In the genomic region with DNA sequence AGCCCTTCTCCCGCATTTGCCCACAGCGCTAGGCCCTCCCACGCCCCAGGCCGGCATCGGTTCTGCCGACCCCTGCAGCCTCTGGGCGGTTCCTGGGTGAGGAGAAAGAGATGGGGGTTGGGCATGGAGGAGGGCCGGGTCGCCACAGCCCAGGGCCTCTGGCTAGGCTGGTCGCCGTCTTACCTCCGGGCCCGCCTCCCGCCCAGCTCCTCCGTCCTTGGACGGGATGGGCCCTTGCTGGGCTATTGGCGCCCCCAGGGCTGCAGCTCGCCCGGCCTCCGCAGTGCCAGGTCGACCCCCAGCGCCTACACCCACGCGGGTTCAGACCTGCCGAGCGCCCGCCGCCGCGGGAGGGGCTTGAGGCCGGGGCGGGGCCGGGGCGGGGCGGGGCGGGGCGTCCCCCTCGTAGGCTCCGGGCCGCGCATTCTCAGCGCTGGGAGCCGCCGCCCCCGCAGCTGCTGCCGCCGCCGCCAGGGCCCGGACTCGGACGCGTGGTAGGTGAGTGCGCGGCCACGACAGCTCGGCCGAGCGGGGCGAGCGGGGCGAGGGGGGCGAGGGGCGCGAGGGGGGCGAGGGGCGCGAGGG, we compare ENCODE assay signal across 8 cellular contexts. TPM values are rescaled to one million over a fixed set of nuclear protein-coding genes. Genes with fewer than 3 reads are reported as not detected.
DNase-seq lines count a peak whose midpoint lies in the region; ATAC-seq and TF ChIP-seq lines count a peak whose summit lies in the region.

A gene (plus strand): TSS at position 424 of the 585 bp plus-strand sequence. CDS start 3,118 bp downstream, outside the sequence.

- H3K14ac ChIP-seq in H9 (ENCODE audit: insufficient read depth, low read length) = 0 out of 2 replicates have a peak within 1 kb of the TSS, but pooled peaks have one; percentile 24

- H3K23ac ChIP-seq in H9 (ENCODE audit: insufficient read length, low read depth, low read length) = no peak within 1 kb of the TSS

- H2BK5ac ChIP-seq in H9 (ENCODE audit: insufficient read length, low read length) = no peak within 1 kb of the TSS

- H3K23me2 ChIP-seq in H9 (ENCODE audit: insufficient read length, low read depth, low read length, poor library complexity, severe bottlenecking) = peaks cover 27% of the 10 kb centered on the region

- H3K4me1 ChIP-seq in H9 (ENCODE audit: insufficient read depth, low read length) = no peaks in the 10 kb centered on the region; the same call in 1 of the 2 replicates

- no peaks in the 10 kb centered on the region for H3K9me3 ChIP-seq in H9 (ENCODE audit: control insufficient read depth, low read depth, low read length)

- no peak within 1 kb of the TSS for H4K91ac ChIP-seq in H9 (ENCODE audit: insufficient read length, low read depth, low read length)

- H3K27ac ChIP-seq in H9 (ENCODE audit: insufficient read length, low read depth, low read length) = no peak within 1 kb of the TSS

- no peak within 1 kb of the TSS for H2BK20ac ChIP-seq in H9 (ENCODE audit: low read depth, low read length, poor library complexity, severe bottlenecking)

- H3K27me3 ChIP-seq in H9 (ENCODE audit: insufficient read depth, low read length) = peaks cover 9% of the 10 kb centered on the region; the same call in 1 of the 2 replicates

- H3K4me1 Mint-ChIP-seq in H9 (peaks cover 34 to 45% of the 10 kb centered on the region in 2 experiments), osteocyte (ENCODE audit: unreplicated experiment) (peaks cover 61% of the 10 kb centered on the region)

- H2AK5ac ChIP-seq in H9 (ENCODE audit: insufficient read length, low read length) = no peak within 1 kb of the TSS

- no peak within 1 kb of the TSS for H4K8ac ChIP-seq in H9 (replicated peaks; ENCODE audit: insufficient read length, low read depth, low read length)

- H3K4ac ChIP-seq in H9 (ENCODE audit: low read depth, low read length) = no peak within 1 kb of the TSS

- H2BK120ac ChIP-seq in H9 (ENCODE audit: low read depth, low read length, poor library complexity, severe bottlenecking) = no peak within 1 kb of the TSS

- H3K27me3 Mint-ChIP-seq in H9 (ENCODE audit: low read depth) (peaks cover 33% of the 10 kb centered on the region), osteocyte (ENCODE audit: unreplicated experiment) (no peaks in the 10 kb centered on the region)

- H4K20me1 ChIP-seq in H9 (ENCODE audit: control insufficient read depth, insufficient read depth, insufficient read length) = no peaks in the 10 kb centered on the region

- H3K79me2 ChIP-seq in H9 (ENCODE audit: insufficient read depth, low read length) = no peaks in the 10 kb centered on the region

- H2AFZ ChIP-seq in H9 (ENCODE audit: low read length) = no peak within 1 kb of the TSS

- H4K5ac ChIP-seq in H9 (ENCODE audit: insufficient read length, low read depth, low read length) = no peak within 1 kb of the TSS

- DNase-seq in Daoy (ENCODE audit: low read depth) = peak; percentile 79
- peak; percentile 79 for DNase-seq in H9
- peak; percentile 21 for DNase-seq in NCI-H82 treated with DMSO at 0.1 percent for 48 hours (lab: John Stamatoyannopoulos, UW; ENCODE audit: unreplicated experiment)
- peak in 1 of 2 donors; percentile 69 for DNase-seq in activated naive CD4-positive, alpha-beta T cell treated with anti-CD3 and anti-CD28 coated beads, Interleukin-2, amount 50 U/mL, for 72 hours (ENCODE audit: low spot score in 2 of 2)
- DNase-seq in Right ventricle myocardium inferior (ENCODE audit: missing footprints) = no peak
- DNase-seq in osteocyte (ENCODE audit: extremely low spot score, unreplicated experiment) = no peak
- DNase-seq in NCI-H1436 (lab: John Stamatoyannopoulos, UW) = no peak

- no peaks in the 10 kb centered on the region for H3K79me1 ChIP-seq in H9 (ENCODE audit: insufficient read depth, low read depth, low read length, poor library complexity, severe bottlenecking)

- WGBS in H9 (ENCODE audit: extremely low coverage, insufficient read length, low lambda C conversion rate) = no CpG with 5 or more reads among the region's 67 CpGs

- H2BK12ac ChIP-seq in H9 (ENCODE audit: insufficient read length, low read depth, low read length) = no peak within 1 kb of the TSS

- H3K56ac ChIP-seq in H9 (ENCODE audit: insufficient read length, low read depth, low read length) = no peak within 1 kb of the TSS

- H3K4me2 ChIP-seq in H9 (ENCODE audit: insufficient read depth, insufficient read length, low read length) = peak within 1 kb of the TSS; percentile 57

- intact Hi-C loops in Right ventricle myocardium inferior (cut with DNase I) = no loop called here

- H3K9me3 Mint-ChIP-seq in H9 (no peaks in the 10 kb centered on the region), osteocyte (ENCODE audit: unreplicated experiment) (no peaks in the 10 kb centered on the region)
- H3K9me3 Mint-ChIP-seq in activated naive CD4-positive, alpha-beta T cell treated with anti-CD3 and anti-CD28 coated beads, Interleukin-2, amount 50 U/mL, for 72 hours = no peaks in the 10 kb centered on the region

- H2BK15ac ChIP-seq in H9 (ENCODE audit: low read depth, low read length) = no peak within 1 kb of the TSS

- H3K27ac Mint-ChIP-seq in H9 (no peak within 1 kb of the TSS), osteocyte (ENCODE audit: unreplicated experiment) (peak within 1 kb of the TSS; percentile 90)
- peak within 1 kb of the TSS in 1 of 2 donors; percentile 37 for H3K27ac Mint-ChIP-seq in activated naive CD4-positive, alpha-beta T cell treated with anti-CD3 and anti-CD28 coated beads, Interleukin-2, amount 50 U/mL, for 72 hours

- H3K18ac ChIP-seq in H9 (ENCODE audit: insufficient read length, low read depth, low read length) = no peak within 1 kb of the TSS

- no peak within 1 kb of the TSS for H3T11ph ChIP-seq in H9 (ENCODE audit: low read length)

- peaks cover 6 to 18% (median 12%) of the 10 kb centered on the region in 3 experiments; a peak in 5 of 7 replicates for H3K36me3 Mint-ChIP-seq in H9 (ENCODE audit: insufficient read depth in 1 of 3, low read depth in 3 of 3)
- H3K36me3 Mint-ChIP-seq in activated naive CD4-positive, alpha-beta T cell treated with anti-CD3 and anti-CD28 coated beads, Interleukin-2, amount 50 U/mL, for 72 hours = no peaks in the 10 kb centered on the region
- no peaks in the 10 kb centered on the region for H3K36me3 Mint-ChIP-seq in osteocyte (ENCODE audit: unreplicated experiment)

- H3K9ac ChIP-seq in H9 (ENCODE audit: extremely low read depth, insufficient read length, low read length) = no peak within 1 kb of the TSS

- ATAC-seq in activated naive CD4-positive, alpha-beta T cell treated with anti-CD3 and anti-CD28 coated beads, Interleukin-2, amount 50 U/mL, for 72 hours = peak; percentile 67 to 72
- ATAC-seq in Right ventricle myocardium inferior (peak; percentile 38), GM21619 (IDR thresholded peaks at IDR 0.05; ENCODE audit: unreplicated experiment) (no peak)

- TF ChIP-seq CTCF in H9 (conservative IDR thresholded peaks at IDR 0.05) = no peak; the same call in 2 of the 3 replicates
- TF ChIP-seq CTCF in osteocyte (IDR thresholded peaks at IDR 0.05) = no peak

- peak within 1 kb of the TSS; percentile 65 to 79 for H3K4me3 Mint-ChIP-seq in H9
- peak within 1 kb of the TSS; percentile 78 for H3K4me3 Mint-ChIP-seq in osteocyte (ENCODE audit: unreplicated experiment)

RNA-seq across cellular contexts. Expression of the gene that starts here (rescaled TPM):
- total RNA-seq in Daoy (2014; rRNA removed; shearing (Covaris generic)) = 246 and 253 TPM in 2 replicates
- 138 and 142 TPM in 2 replicates for total RNA-seq in H9 (2021)
- 10 to 100 TPM; 42.8 to 46.0 TPM for total RNA-seq in activated naive CD4-positive, alpha-beta T cell treated with anti-CD3 and anti-CD28 coated beads, Interleukin-2, amount 50 U/mL, for 72 hours
- 462 TPM for total RNA-seq in Right ventricle myocardium inferior
- 377 and 379 TPM in 2 replicates for total RNA-seq in osteocyte

Comparison
In these comparisons a context has a peak if more than half of its experiments do, and no peak if none do; other contexts are left out.
1. DNase-seq: peak in Daoy (single experiment), H9 (single experiment) and NCI-H82 treated with DMSO at 0.1 percent for 48 hours (single experiment); none in Right ventricle myocardium inferior (single experiment), osteocyte (single experiment) and NCI-H1436 (single experiment).